9 cellular contexts compared by ENCODE assay signal in the genomic region with DNA sequence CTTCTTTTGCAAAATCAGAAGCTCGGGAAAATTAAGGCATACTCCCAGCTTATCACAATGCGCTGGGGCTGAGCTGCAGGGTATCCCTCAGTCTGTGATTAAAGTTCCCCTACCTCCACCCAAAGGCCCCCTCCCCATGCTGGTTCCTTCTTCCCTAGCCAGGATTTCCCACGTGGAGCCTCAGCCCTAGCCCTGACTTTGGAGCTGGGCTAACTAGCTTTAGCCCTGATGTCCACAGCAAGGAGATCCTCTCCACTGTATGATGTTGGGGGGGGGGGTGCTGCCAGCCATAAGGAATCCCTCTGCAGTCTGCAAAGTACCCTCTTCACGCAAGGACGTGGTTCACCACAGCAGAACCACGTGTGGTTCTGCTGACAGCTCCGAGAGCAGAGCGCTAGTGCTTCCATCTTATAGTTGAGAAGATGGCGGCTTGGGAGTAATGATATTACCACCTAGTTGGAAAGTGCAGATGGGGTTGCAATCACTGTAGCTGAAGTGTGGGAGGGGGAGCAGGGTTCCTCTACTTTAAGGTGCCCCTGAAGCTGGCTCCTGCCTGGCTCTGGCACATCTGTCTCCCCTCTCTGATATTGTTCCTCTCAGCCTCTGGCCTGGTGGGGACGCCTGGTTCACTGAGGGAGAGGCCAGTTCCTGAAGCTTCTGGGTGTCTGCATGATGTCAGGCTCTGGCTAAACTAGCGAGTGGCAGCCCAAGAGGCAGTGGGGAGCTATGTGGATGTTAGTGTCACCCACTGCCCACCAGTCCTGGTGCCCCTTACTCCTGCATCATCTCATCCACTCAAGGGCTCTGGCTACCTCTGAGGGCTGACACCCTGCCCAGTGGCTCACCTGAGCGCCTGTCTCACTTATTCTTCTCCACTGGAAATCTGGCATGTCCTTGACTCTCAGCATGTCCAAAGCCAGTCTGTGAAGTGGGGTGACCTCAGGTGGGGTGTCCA.
DNase-seq lines count a peak whose midpoint lies in the region; ATAC-seq and TF ChIP-seq lines count a peak whose summit lies in the region.
"Had no signal": no experiment of that assay in that cellular context is flagged by ENCODE, and none has a peak within 500 bp of the region (broad histone marks: within the 10 kb centered on the region; RNA-seq: fewer than 3 reads in every experiment).

No MANE protein-coding gene starts in this region.

- H3K4me3 Mint-ChIP-seq in central memory CD8-positive, alpha-beta T cell = peak overlapping the region; percentile 14
- H3K4me3 Mint-ChIP-seq in natural killer cell = peak overlapping the region; percentile 14
- H3K4me3 Mint-ChIP-seq in activated CD4-positive, alpha-beta T cell treated with anti-CD3 and anti-CD28 coated beads for 36 hours = no peak overlapping the region

- no peak for ATAC-seq in central memory CD8-positive, alpha-beta T cell (replicated peaks; ENCODE audit: extremely low read depth, poor library complexity, severe bottlenecking)
- ATAC-seq in natural killer cell (no peak), GM18520 (IDR thresholded peaks at IDR 0.05; ENCODE audit: unreplicated experiment) (no peak)
- no peak for ATAC-seq in activated CD4-positive, alpha-beta T cell treated with anti-CD3 and anti-CD28 coated beads for 36 hours

- no peaks in the 10 kb centered on the region for H3K9me3 Mint-ChIP-seq in central memory CD8-positive, alpha-beta T cell
- H3K9me3 Mint-ChIP-seq in natural killer cell = no peaks in the 10 kb centered on the region
- H3K9me3 Mint-ChIP-seq in activated CD4-positive, alpha-beta T cell treated with anti-CD3 and anti-CD28 coated beads for 36 hours (ENCODE audit: low read depth) = peaks cover 2% of the 10 kb centered on the region
- H3K9me3 Mint-ChIP-seq: activated T-cell treated with anti-CD3 and anti-CD28 coated beads, Interleukin-2, amount 50 U/mL, for 4 hours had no signal

- DNase-seq in stimulated activated CD4-positive, alpha-beta T cell treated with anti-CD3 and anti-CD28 coated beads, Interleukin-4, amount 100 ng/mL, for 24 hours = peak; percentile 5
- DNase-seq in stimulated activated CD4-positive, alpha-beta T cell treated with anti-CD3 and anti-CD28 coated beads, Interleukin-15, amount 100 ng/mL, for 24 hours = no peak
- peak; percentile 8 to 10 for DNase-seq in central memory CD8-positive, alpha-beta T cell (ENCODE audit: low spot score in 2 of 2)
- no peak for DNase-seq in natural killer cell
- no peak for DNase-seq in T-helper 9 cell
- DNase-seq in NCI-H2196 (lab: John Stamatoyannopoulos, UW; ENCODE audit: unreplicated experiment) = no peak
- DNase-seq in activated CD4-positive, alpha-beta T cell treated with anti-CD3 and anti-CD28 coated beads for 36 hours = no peak

- POLR2A ChIA-PET in activated CD4-positive, alpha-beta T cell treated with anti-CD3 and anti-CD28 coated beads for 36 hours (lab: Charles Lee) = interaction anchor here (0.6 kb wide), 1 partner anchor 261 kb away, joined by 3 read pairs; no protein-coding TSS in a partner anchor

- no peak for TF ChIP-seq CTCF in natural killer cell (IDR thresholded peaks at IDR 0.05)

- peaks cover 10% of the 10 kb centered on the region for H3K4me1 Mint-ChIP-seq in central memory CD8-positive, alpha-beta T cell
- peaks cover 10 to 23% of the 10 kb centered on the region in 2 donors for H3K4me1 Mint-ChIP-seq in natural killer cell
- peaks cover 12% of the 10 kb centered on the region for H3K4me1 Mint-ChIP-seq in activated CD4-positive, alpha-beta T cell treated with anti-CD3 and anti-CD28 coated beads for 36 hours

- CTCF ChIA-PET in activated CD4-positive, alpha-beta T cell treated with anti-CD3 and anti-CD28 coated beads for 36 hours (lab: Charles Lee) = interaction anchor here (0.6 to 1.8 kb wide), 6 partner anchors 9 to 319 kb away, joined by 3 to 8 read pairs (median 4); no protein-coding TSS in a partner anchor

- no peak overlapping the region for H3K27ac Mint-ChIP-seq in central memory CD8-positive, alpha-beta T cell (ENCODE audit: low read depth)
- no peak overlapping the region for H3K27ac Mint-ChIP-seq in natural killer cell
- H3K27ac Mint-ChIP-seq in activated CD4-positive, alpha-beta T cell treated with anti-CD3 and anti-CD28 coated beads for 36 hours = no peak overlapping the region

- no peaks in the 10 kb centered on the region for H3K27me3 Mint-ChIP-seq in central memory CD8-positive, alpha-beta T cell
- H3K27me3 Mint-ChIP-seq in natural killer cell (ENCODE audit: low read depth in 2 of 2) = peaks cover 16 to 22% of the 10 kb centered on the region in 2 donors
- H3K27me3 Mint-ChIP-seq in activated CD4-positive, alpha-beta T cell treated with anti-CD3 and anti-CD28 coated beads for 36 hours = no peaks in the 10 kb centered on the region

- intact Hi-C loops in natural killer cell (cut with micrococcal nuclease) = loop anchor here (5.0 kb wide), 1 partner anchor 1143 kb away; the partner anchor contains the start of gene ZCCHC24
- intact Hi-C loops in activated CD4-positive, alpha-beta T cell treated with anti-CD3 and anti-CD28 coated beads for 36 hours (cut with DNase I, micrococcal nuclease) = loop anchor here (5.0 to 10.0 kb wide), 4 partner anchors 760 to 1883 kb away; partner anchors contain the start of genes PPIF (in 1 of the 2), ZCCHC24 (in 1 of the 2) and ZMIZ1 (in 1 of the 2)

- peaks cover 4% of the 10 kb centered on the region for H3K36me3 Mint-ChIP-seq in central memory CD8-positive, alpha-beta T cell (ENCODE audit: insufficient read depth)
- H3K36me3 Mint-ChIP-seq in natural killer cell = no peaks in the 10 kb centered on the region
- no peaks in the 10 kb centered on the region for H3K36me3 Mint-ChIP-seq in activated CD4-positive, alpha-beta T cell treated with anti-CD3 and anti-CD28 coated beads for 36 hours (ENCODE audit: low read depth)

Comparison
In these comparisons a context has a peak if more than half of its experiments do, and no peak if none do; other contexts are left out.
1. DNase-seq: peak in stimulated activated CD4-positive, alpha-beta T cell treated with anti-CD3 and anti-CD28 coated beads, Interleukin-4, amount 100 ng/mL, for 24 hours (single experiment) and central memory CD8-positive, alpha-beta T cell (2 of 2); none in stimulated activated CD4-positive, alpha-beta T cell treated with anti-CD3 and anti-CD28 coated beads, Interleukin-15, amount 100 ng/mL, for 24 hours (single experiment), natural killer cell (single experiment), T-helper 9 cell (single experiment), NCI-H2196 (single experiment) and activated CD4-positive, alpha-beta T cell treated with anti-CD3 and anti-CD28 coated beads for 36 hours (single experiment).